ENCODE assay signal across 29 cellular contexts in genomic region chr10:114791768-114792167, GRCh38.
"Had no signal": no experiment of that assay in that cellular context is flagged by ENCODE, and none has a peak within 500 bp of the region (broad histone marks: within the 10 kb centered on the region; RNA-seq: fewer than 3 reads in every experiment).

No MANE protein-coding gene starts in this region.

- H3K4me3 ChIP-seq: pancreas, prostate gland, skin epidermis, smooth muscle cell, spleen, suprapubic skin, testis, tibial artery, transverse colon, upper lobe of right lung, vagina had no signal

- H3K4me1 ChIP-seq: pancreas, prostate gland, spleen, suprapubic skin, testis, tibial artery, transverse colon, upper lobe of right lung, vagina had no signal

- DNase-seq: naive thymus-derived CD8-positive, alpha-beta T cell; nephron progenitor cell; nucleus accumbens; pancreas; retina; right cardiac atrium; spleen; stimulated activated CD4-positive, alpha-beta T cell treated with anti-CD3 and anti-CD28 coated beads, Interleukin-12 subunit alpha, Interleukin-12 subunit beta, amount 100 ng/mL, for 4 hours; stimulated activated CD4-positive, alpha-beta T cell treated with anti-CD3 and anti-CD28 coated beads, Interleukin-1b, Interleukin-23, amount 100 ng/mL, for 48 hours; stimulated activated CD4-positive, alpha-beta T cell treated with anti-CD3 and anti-CD28 coated beads, Interleukin-4, amount 100 ng/mL, for 1 hour; stimulated activated CD4-positive, alpha-beta T cell treated with anti-CD3 and anti-CD28 coated beads, Interleukin-4, amount 100 ng/mL, for 4 hours; stimulated activated CD8-positive, alpha-beta memory T cell treated with anti-CD3 and anti-CD28 coated beads, Interleukin-4, amount 100 ng/mL, for 48 hours; stimulated activated naive CD4-positive, alpha-beta T cell; stimulated activated naive CD8-positive, alpha-beta T cell treated with anti-CD3 and anti-CD28 coated beads, Interleukin-15, amount 100 ng/mL, for 72 hours; stimulated activated naive CD8-positive, alpha-beta T cell treated with anti-CD3 and anti-CD28 coated beads, Interleukin-15, Interleukin-2, amounts not matched to agents 100 U/mL and 50 U/mL, for 24 hours; substantia nigra; testis; tibial artery; transverse colon; upper lobe of right lung had no signal

- ATAC-seq: naive thymus-derived CD8-positive, alpha-beta T cell; natural killer cell treated with Interleukin-12 subunit alpha and Interleukin-12 subunit beta and Interleukin-15 and Interleukin-18, amount 100 ng/mL, for 72 hours; pancreas; right cardiac atrium; sciatic nerve; stimulated activated memory B cell treated with anti-CD40 and anti-IgM and Interleukin-4, amounts not matched to agents 10 μg/mL and 1 μg/mL and 100 μg/mL, for 72 hours; stimulated activated naive CD8-positive, alpha-beta T cell treated with anti-CD3 and anti-CD28 coated beads, Interleukin-15, amount 100 ng/mL, for 72 hours; stimulated activated naive CD8-positive, alpha-beta T cell treated with anti-CD3 and anti-CD28 coated beads, Interleukin-15, Interleukin-2, amounts not matched to agents 100 U/mL and 50 U/mL, for 24 hours; upper lobe of right lung had no signal

- FAIRE-seq: pancreas had no signal

- H3K27me3 ChIP-seq: neutrophil, pancreas, spleen, suprapubic skin, testis, tibial artery, transverse colon, upper lobe of right lung, vagina had no signal

- H3K27ac ChIP-seq: neutrophil, pancreas, prostate gland, skin epidermis, spleen, suprapubic skin, testis, tibial artery, transverse colon, upper lobe of right lung, vagina had no signal

- H3K9me3 ChIP-seq: neutrophil, pancreas, prostate gland, spleen, suprapubic skin, testis, tibial artery, transverse colon, upper lobe of right lung, vagina had no signal

- H3K36me3 ChIP-seq: neutrophil, pancreas, prostate gland, spleen, suprapubic skin, tibial artery, transverse colon, upper lobe of right lung, vagina had no signal
